Comparison of ENCODE assay signal across 1 cellular context in genomic region chr2:238573065-238573778, GRCh38.
TF ChIP-seq lines count a peak whose summit lies in the region.

No MANE protein-coding gene starts in this region.

TF ChIP-seq in HepG2, 621 proteins besides CTCF, POLR2A, EP300 and RAD21 (continued from another document and continues in another):
- TF ChIP-seq ZBTB40 (IDR thresholded peaks at IDR 0.05) (no peak), ZBTB40 (CRISPR knock-in tag; IDR thresholded peaks at IDR 0.05) (no peak), ZFP41 (CRISPR knock-in tag; IDR thresholded peaks at IDR 0.05; ENCODE audit: borderline replicate concordance) (no peak), KDM1A (CRISPR knock-in tag; IDR thresholded peaks at IDR 0.05) (no peak), TGIF2 (CRISPR knock-in tag; IDR thresholded peaks at IDR 0.05) (0 out of 2 replicates have a peak, but pooled peaks have one; percentile 20), TERF1 (CRISPR knock-in tag; IDR thresholded peaks at IDR 0.05) (no peak), DDIT3 (CRISPR knock-in tag; IDR thresholded peaks at IDR 0.05) (no peak), HOXA5 (CRISPR knock-in tag; IDR thresholded peaks at IDR 0.05) (no peak), ZNF484 (CRISPR knock-in tag; IDR thresholded peaks at IDR 0.05; ENCODE audit: borderline replicate concordance, low read depth) (no peak), CEBPZ (IDR thresholded peaks at IDR 0.05; ENCODE audit: low read length) (no peak), STAG1 (CRISPR knock-in tag; IDR thresholded peaks at IDR 0.05) (peak; percentile 75), ZNF326 (CRISPR knock-in tag; IDR thresholded peaks at IDR 0.05; ENCODE audit: borderline replicate concordance) (no peak), ZNF589 (CRISPR knock-in tag; conservative IDR thresholded peaks at IDR 0.05) (no peak), ZNF782 (CRISPR knock-in tag; IDR thresholded peaks at IDR 0.05; ENCODE audit: borderline replicate concordance) (0 out of 2 replicates have a peak, but pooled peaks have one; percentile 19), NFIB (CRISPR knock-in tag; IDR thresholded peaks at IDR 0.05; ENCODE audit: borderline replicate concordance) (no peak), ZMAT5 (CRISPR knock-in tag; IDR thresholded peaks at IDR 0.05; ENCODE audit: borderline replicate concordance, low read depth) (no peak), ZNF770 (CRISPR knock-in tag; IDR thresholded peaks at IDR 0.05) (no peak), YEATS4 (CRISPR knock-in tag; IDR thresholded peaks at IDR 0.05; ENCODE audit: borderline replicate concordance) (no peak), RBAK (CRISPR knock-in tag; IDR thresholded peaks at IDR 0.05) (peak; percentile 95), NBN (conservative IDR thresholded peaks at IDR 0.05) (no peak), ZFP1 (CRISPR knock-in tag; IDR thresholded peaks at IDR 0.05) (no peak), DPF2 (CRISPR knock-in tag; IDR thresholded peaks at IDR 0.05; ENCODE audit: borderline replicate concordance, low read depth) (no peak), HMGXB4 (CRISPR knock-in tag; IDR thresholded peaks at IDR 0.05; ENCODE audit: borderline replicate concordance in 1 of 2, low read depth in 1 of 2) (no peak; a peak in 1 of 4 replicates), NRL (CRISPR knock-in tag; IDR thresholded peaks at IDR 0.05; ENCODE audit: borderline replicate concordance) (0 out of 2 replicates have a peak, but pooled peaks have one; percentile 35), WIZ (CRISPR knock-in tag; IDR thresholded peaks at IDR 0.05) (no peak), ZNF687 (CRISPR knock-in tag; IDR thresholded peaks at IDR 0.05) (peak; percentile 49), MXD4 (CRISPR knock-in tag; IDR thresholded peaks at IDR 0.05) (no peak), RXRA (CRISPR knock-in tag; IDR thresholded peaks at IDR 0.05) (0 out of 2 replicates have a peak, but pooled peaks have one; percentile 34), ZNF138 (CRISPR knock-in tag; IDR thresholded peaks at IDR 0.05; ENCODE audit: low read depth) (no peak), FOXO1 (CRISPR knock-in tag; IDR thresholded peaks at IDR 0.05) (peak; percentile 19; the same call in 1 of the 2 replicates), CBFB (CRISPR knock-in tag; IDR thresholded peaks at IDR 0.05) (no peak), ZNF652 (CRISPR knock-in tag; IDR thresholded peaks at IDR 0.05; ENCODE audit: borderline replicate concordance, low read depth) (no peak), PLSCR1 (CRISPR knock-in tag; IDR thresholded peaks at IDR 0.05; ENCODE audit: borderline replicate concordance) (no peak)
